In the genomic region with DNA sequence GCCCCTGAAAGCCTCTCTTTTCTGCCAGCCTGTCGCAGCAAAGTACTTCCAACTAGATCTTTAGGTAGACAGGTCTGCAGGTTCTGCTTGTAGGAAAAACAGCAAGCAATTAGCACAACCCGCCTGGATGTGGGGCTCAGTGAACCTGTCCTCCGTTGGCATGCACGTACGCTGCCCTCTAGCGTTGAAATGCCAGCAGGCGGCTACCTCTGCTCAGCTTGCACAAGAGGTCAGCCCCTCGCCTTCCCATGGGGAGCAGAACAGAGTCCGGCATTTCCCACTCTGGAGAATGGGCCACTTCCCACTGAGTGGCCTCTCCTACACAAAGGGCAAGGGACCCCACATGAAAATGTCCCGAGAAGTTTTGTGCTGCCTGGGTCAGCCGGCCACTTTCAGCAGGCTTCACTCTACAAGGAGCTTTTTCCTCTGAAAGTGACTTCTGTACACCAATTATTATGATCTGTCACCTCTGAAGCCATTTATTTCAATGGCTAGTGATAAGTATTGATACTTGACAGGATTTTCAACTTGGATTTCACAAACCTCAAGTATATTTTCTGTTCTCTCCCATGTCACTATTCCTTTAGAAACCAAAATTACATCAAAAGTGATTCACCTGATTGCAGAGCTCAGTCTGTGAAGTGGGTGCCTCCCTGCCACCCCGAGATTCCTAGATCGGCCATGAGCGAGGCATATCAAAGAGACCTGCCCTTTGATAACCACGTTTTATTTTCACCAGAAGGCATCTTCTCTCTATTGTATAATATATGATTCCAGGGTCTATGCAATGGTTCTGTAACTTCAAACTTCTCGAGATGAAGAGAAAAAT, we compare ENCODE assay signal across 8 cellular contexts. TPM values are rescaled to one million over a fixed set of nuclear protein-coding genes. Genes with fewer than 3 reads are reported as not detected.
DNase-seq lines count a peak whose midpoint lies in the region; ATAC-seq, FAIRE-seq and TF ChIP-seq lines count a peak whose summit lies in the region.

No MANE protein-coding gene starts in this region.

- H3K4me3 ChIP-seq in AG04450 (ENCODE audit: low read depth, low read length) (no peak overlapping the region), breast epithelium (no peak overlapping the region), keratinocyte (ENCODE audit: control insufficient read depth in 2 of 3, extremely low read depth in 1 of 3, insufficient read depth in 2 of 3, low read depth in 1 of 3, low read length in 3 of 3) (no peak overlapping the region)

- no peak overlapping the region for H3K4me2 ChIP-seq in keratinocyte (ENCODE audit: control insufficient read depth, extremely low read depth, insufficient read depth, low read depth, low read length)

- dilution Hi-C loops in keratinocyte (cut with MboI; ENCODE audit: extremely low pct_ligation_motif_present, low sequenced_read_pairs) = no loop called here

- no peaks in the 10 kb centered on the region for H3K9me1 ChIP-seq in keratinocyte (ENCODE audit: control insufficient read depth, extremely low read depth, insufficient read depth, low read length)

- no peak for DNase-seq in AG04450 (ENCODE audit: low read depth, low spot score)
- DNase-seq in NCI-H1092 treated with DMSO at 0.1 percent for 48 hours (lab: John Stamatoyannopoulos, UW) = peak; percentile 37
- DNase-seq in UCSD-AML1 (lab: John Stamatoyannopoulos, UW; ENCODE audit: unreplicated experiment) = peak; percentile 76
- peak; percentile 68 to 79 for DNase-seq in breast epithelium (ENCODE audit: low spot score in 2 of 2)
- peak; percentile 23 for DNase-seq in keratinocyte (ENCODE audit: low read depth, low spot score)
- DNase-seq in stimulated activated CD4-positive, alpha-beta T cell treated with anti-CD3 and anti-CD28 coated beads, Interleukin-1b, Interleukin-23, amount 100 ng/mL, for 24 hours (ENCODE audit: low read depth in 4 of 4, low spot score in 1 of 4) = peak; percentile 28 to 55 (median 30)
- no peak for DNase-seq in amniotic stem cell (lab: John Stamatoyannopoulos, UW)

- H2AFZ ChIP-seq in keratinocyte (ENCODE audit: control insufficient read depth, low read length) = no peak overlapping the region

- peaks cover 2% of the 10 kb centered on the region for H3K27me3 ChIP-seq in AG04450 (ENCODE audit: control insufficient read depth, insufficient read depth, low read length)
- H3K27me3 ChIP-seq in breast epithelium = no peaks in the 10 kb centered on the region
- H3K27me3 ChIP-seq in keratinocyte (ENCODE audit: control insufficient read depth, extremely low read depth, insufficient read depth, low read length) = peaks cover 4% of the 10 kb centered on the region

- FAIRE-seq in keratinocyte (lab: Jason Lieb, UNC) = peak; percentile 60

- POLR2A ChIA-PET in AG04450 (lab: Yijun Ruan, JAX) = no interaction called here

- intact Hi-C loops in breast epithelium (cut with DNase I; ENCODE audit: low total_unique reads) = no loop called here

- H3K9ac ChIP-seq in keratinocyte (ENCODE audit: control insufficient read depth, extremely low read depth, insufficient read depth, low read length) = no peak overlapping the region

- H3K36me3 ChIP-seq in breast epithelium (no peaks in the 10 kb centered on the region), keratinocyte (ENCODE audit: control insufficient read depth in 2 of 2, extremely low read depth in 1 of 2, insufficient read depth in 2 of 2, low read length in 2 of 2) (no peaks in the 10 kb centered on the region)

- no peak for TF ChIP-seq POLR2A in breast epithelium (IDR thresholded peaks at IDR 0.05)

- H3K79me2 ChIP-seq in keratinocyte (ENCODE audit: control insufficient read depth, insufficient read depth, low read length) = no peaks in the 10 kb centered on the region

- H3K4me1 ChIP-seq in breast epithelium (no peaks in the 10 kb centered on the region), keratinocyte (ENCODE audit: control insufficient read depth, extremely low read depth, insufficient read depth, low read length) (no peaks in the 10 kb centered on the region)

- H3K9me3 ChIP-seq in AG04450 (ENCODE audit: control insufficient read depth, insufficient read depth, low read length) (no peaks in the 10 kb centered on the region), breast epithelium (no peaks in the 10 kb centered on the region), keratinocyte (ENCODE audit: control insufficient read depth, low read depth, low read length) (no peaks in the 10 kb centered on the region)

- CTCF ChIA-PET in AG04450 (lab: Charles Lee) = no interaction called here

- H3K27ac ChIP-seq in AG04450 (ENCODE audit: low read depth, low read length) (no peak overlapping the region), breast epithelium (no peak overlapping the region), keratinocyte (ENCODE audit: control insufficient read depth, insufficient read depth, low read length) (no peak overlapping the region)

- TF ChIP-seq CTCF in AG04450 (IDR thresholded peaks at IDR 0.05; ENCODE audit: low read depth, low read length) = peak; percentile 72
- peak; percentile 54 to 73 (median 69) for TF ChIP-seq CTCF in breast epithelium (IDR thresholded peaks at IDR 0.05)
- TF ChIP-seq CTCF in keratinocyte (optimal IDR thresholded peaks at IDR 0.05 in 1 of 3, IDR thresholded peaks at IDR 0.05 in 1 of 3, conservative IDR thresholded peaks at IDR 0.05 in 1 of 3; ENCODE audit: extremely low read depth in 1 of 3, insufficient read depth in 2 of 3, low read length in 3 of 3) = peak; percentile 94 to 99 (median 98)

- ATAC-seq in GM18517 (IDR thresholded peaks at IDR 0.05; ENCODE audit: unreplicated experiment) = peak; percentile 57

- H4K20me1 ChIP-seq in keratinocyte (ENCODE audit: control insufficient read depth, extremely low read depth, insufficient read depth, low read length) = no peaks in the 10 kb centered on the region

RNA-seq across cellular contexts. Expression of gene JCAD, which starts 56.7 kb away (rescaled TPM):
- polyA plus RNA-seq in AG04450 (2011; rRNA removed) = 38.3 and 41.2 TPM in 2 replicates
- polyA minus RNA-seq in AG04450 (2011; rRNA and poly(A)+ RNA removed) = 74.2 and 76.4 TPM in 2 replicates
- total RNA-seq in breast epithelium = 10 to 100 TPM; 11.1 to 69.3 (median 16.1) TPM
- 0.10 to 0.54 TPM (median 0.10 TPM) in 3 replicates for polyA plus RNA-seq in keratinocyte
- polyA plus RNA-seq in keratinocyte (2011; ENCODE audit: low read depth) = 0.06 TPM
- 0.42 and 0.45 TPM in 2 replicates for polyA plus RNA-seq in keratinocyte (2011; cell fraction: cytosol; rRNA removed)
- 0.47 and 0.63 TPM in 2 replicates for polyA plus RNA-seq in keratinocyte (2011; cell fraction: nucleus; rRNA removed)
- 0.11 and 0.15 TPM in 2 replicates for polyA plus RNA-seq in keratinocyte (2012; ENCODE audit: low replicate concordance)
- polyA minus RNA-seq in keratinocyte = 0.10 to 0.46 TPM (median 0.29 TPM) in 3 replicates
- 0.58 TPM for polyA minus RNA-seq in keratinocyte (2011; cell fraction: cytosol; rRNA and poly(A)+ RNA removed)
- polyA minus RNA-seq in keratinocyte (2011; cell fraction: nucleus; rRNA and poly(A)+ RNA removed) = 0.53 and 0.85 TPM in 2 replicates

Comparison
In these comparisons a context has a peak if more than half of its experiments do, and no peak if none do; other contexts are left out.
1. DNase-seq: peak in NCI-H1092 treated with DMSO at 0.1 percent for 48 hours (single experiment), UCSD-AML1 (single experiment), breast epithelium (2 of 2), keratinocyte (single experiment) and stimulated activated CD4-positive, alpha-beta T cell treated with anti-CD3 and anti-CD28 coated beads, Interleukin-1b, Interleukin-23, amount 100 ng/mL, for 24 hours (4 of 4); none in AG04450 (single experiment) and amniotic stem cell (single experiment).
2. RNA of gene JCAD, which starts 56.7 kb away (polyA plus RNA-seq): 38.3 to 41.2 TPM in AG04450; 0.06 to 0.63 TPM in keratinocyte; every median in the first group is over 10 times any median in the second.
3. Peak in every context shown above with its lines, with median percentiles within 50 percentile points of each other: CTCF ChIP-seq.